ENCODE assay signal across 1 cellular context in the genomic region with DNA sequence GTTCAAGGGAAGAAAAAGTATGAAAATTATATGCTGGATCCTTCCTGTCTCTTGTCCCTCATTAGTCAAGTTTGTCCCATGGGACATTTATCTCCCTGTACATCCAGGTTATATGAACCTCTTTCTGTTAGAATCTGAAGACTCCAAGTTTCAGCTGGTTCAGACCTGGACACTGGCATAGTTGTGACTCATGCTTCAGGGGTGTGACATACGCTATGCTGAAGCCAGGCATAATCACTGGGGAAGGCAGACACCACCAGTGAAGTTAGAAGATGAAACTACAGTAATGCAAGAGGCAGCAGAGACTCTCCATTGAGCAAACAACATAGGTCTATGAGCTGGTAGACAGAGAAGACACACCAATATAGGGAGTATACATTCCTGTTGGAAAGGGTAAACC.
TF ChIP-seq lines count a peak whose summit lies in the region.

No MANE protein-coding gene starts in this region.

TF ChIP-seq in H1, 55 proteins besides CTCF, POLR2A, EP300 and RAD21:
- no peak for TF ChIP-seq SRF (IDR thresholded peaks at IDR 0.05; ENCODE audit: low read depth, low read length)
- TF ChIP-seq BACH1 (IDR thresholded peaks at IDR 0.05; ENCODE audit: low read length): no peak
- TF ChIP-seq, protein P1, sequence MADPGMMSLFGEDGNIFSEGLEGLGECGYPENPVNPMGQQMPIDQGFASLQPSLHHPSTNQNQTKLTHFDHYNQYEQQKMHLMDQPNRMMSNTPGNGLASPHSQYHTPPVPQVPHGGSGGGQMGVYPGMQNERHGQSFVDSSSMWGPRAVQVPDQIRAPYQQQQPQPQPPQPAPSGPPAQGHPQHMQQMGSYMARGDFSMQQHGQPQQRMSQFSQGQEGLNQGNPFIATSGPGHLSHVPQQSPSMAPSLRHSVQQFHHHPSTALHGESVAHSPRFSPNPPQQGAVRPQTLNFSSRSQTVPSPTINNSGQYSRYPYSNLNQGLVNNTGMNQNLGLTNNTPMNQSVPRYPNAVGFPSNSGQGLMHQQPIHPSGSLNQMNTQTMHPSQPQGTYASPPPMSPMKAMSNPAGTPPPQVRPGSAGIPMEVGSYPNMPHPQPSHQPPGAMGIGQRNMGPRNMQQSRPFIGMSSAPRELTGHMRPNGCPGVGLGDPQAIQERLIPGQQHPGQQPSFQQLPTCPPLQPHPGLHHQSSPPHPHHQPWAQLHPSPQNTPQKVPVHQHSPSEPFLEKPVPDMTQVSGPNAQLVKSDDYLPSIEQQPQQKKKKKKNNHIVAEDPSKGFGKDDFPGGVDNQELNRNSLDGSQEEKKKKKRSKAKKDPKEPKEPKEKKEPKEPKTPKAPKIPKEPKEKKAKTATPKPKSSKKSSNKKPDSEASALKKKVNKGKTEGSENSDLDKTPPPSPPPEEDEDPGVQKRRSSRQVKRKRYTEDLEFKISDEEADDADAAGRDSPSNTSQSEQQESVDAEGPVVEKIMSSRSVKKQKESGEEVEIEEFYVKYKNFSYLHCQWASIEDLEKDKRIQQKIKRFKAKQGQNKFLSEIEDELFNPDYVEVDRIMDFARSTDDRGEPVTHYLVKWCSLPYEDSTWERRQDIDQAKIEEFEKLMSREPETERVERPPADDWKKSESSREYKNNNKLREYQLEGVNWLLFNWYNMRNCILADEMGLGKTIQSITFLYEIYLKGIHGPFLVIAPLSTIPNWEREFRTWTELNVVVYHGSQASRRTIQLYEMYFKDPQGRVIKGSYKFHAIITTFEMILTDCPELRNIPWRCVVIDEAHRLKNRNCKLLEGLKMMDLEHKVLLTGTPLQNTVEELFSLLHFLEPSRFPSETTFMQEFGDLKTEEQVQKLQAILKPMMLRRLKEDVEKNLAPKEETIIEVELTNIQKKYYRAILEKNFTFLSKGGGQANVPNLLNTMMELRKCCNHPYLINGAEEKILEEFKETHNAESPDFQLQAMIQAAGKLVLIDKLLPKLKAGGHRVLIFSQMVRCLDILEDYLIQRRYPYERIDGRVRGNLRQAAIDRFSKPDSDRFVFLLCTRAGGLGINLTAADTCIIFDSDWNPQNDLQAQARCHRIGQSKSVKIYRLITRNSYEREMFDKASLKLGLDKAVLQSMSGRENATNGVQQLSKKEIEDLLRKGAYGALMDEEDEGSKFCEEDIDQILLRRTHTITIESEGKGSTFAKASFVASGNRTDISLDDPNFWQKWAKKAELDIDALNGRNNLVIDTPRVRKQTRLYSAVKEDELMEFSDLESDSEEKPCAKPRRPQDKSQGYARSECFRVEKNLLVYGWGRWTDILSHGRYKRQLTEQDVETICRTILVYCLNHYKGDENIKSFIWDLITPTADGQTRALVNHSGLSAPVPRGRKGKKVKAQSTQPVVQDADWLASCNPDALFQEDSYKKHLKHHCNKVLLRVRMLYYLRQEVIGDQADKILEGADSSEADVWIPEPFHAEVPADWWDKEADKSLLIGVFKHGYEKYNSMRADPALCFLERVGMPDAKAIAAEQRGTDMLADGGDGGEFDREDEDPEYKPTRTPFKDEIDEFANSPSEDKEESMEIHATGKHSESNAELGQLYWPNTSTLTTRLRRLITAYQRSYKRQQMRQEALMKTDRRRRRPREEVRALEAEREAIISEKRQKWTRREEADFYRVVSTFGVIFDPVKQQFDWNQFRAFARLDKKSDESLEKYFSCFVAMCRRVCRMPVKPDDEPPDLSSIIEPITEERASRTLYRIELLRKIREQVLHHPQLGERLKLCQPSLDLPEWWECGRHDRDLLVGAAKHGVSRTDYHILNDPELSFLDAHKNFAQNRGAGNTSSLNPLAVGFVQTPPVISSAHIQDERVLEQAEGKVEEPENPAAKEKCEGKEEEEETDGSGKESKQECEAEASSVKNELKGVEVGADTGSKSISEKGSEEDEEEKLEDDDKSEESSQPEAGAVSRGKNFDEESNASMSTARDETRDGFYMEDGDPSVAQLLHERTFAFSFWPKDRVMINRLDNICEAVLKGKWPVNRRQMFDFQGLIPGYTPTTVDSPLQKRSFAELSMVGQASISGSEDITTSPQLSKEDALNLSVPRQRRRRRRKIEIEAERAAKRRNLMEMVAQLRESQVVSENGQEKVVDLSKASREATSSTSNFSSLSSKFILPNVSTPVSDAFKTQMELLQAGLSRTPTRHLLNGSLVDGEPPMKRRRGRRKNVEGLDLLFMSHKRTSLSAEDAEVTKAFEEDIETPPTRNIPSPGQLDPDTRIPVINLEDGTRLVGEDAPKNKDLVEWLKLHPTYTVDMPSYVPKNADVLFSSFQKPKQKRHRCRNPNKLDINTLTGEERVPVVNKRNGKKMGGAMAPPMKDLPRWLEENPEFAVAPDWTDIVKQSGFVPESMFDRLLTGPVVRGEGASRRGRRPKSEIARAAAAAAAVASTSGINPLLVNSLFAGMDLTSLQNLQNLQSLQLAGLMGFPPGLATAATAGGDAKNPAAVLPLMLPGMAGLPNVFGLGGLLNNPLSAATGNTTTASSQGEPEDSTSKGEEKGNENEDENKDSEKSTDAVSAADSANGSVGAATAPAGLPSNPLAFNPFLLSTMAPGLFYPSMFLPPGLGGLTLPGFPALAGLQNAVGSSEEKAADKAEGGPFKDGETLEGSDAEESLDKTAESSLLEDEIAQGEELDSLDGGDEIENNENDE (IDR thresholded peaks at IDR 0.05; ENCODE audit: insufficient replicate concordance, low read length): no peak
- no peak for TF ChIP-seq SAP30 (IDR thresholded peaks at IDR 0.05; ENCODE audit: insufficient read depth, insufficient replicate concordance, low read length)
- TF ChIP-seq SP1 (IDR thresholded peaks at IDR 0.05; ENCODE audit: low read depth, low read length): no peak
- TF ChIP-seq EZH2 (IDR thresholded peaks at IDR 0.05; ENCODE audit: low read depth, low read length, severe bottlenecking): no peak
- TF ChIP-seq TEAD4 (IDR thresholded peaks at IDR 0.05; ENCODE audit: low read depth, low read length): no peak
- no peak for TF ChIP-seq BRCA1 (IDR thresholded peaks at IDR 0.05; ENCODE audit: low read depth, low read length)
- no peak for TF ChIP-seq TBP (IDR thresholded peaks at IDR 0.05; ENCODE audit: low read depth, low read length)
- TF ChIP-seq GABPA (IDR thresholded peaks at IDR 0.05; ENCODE audit: borderline replicate concordance, insufficient read depth, low read length): no peak
- TF ChIP-seq CBX8 (IDR thresholded peaks at IDR 0.05; ENCODE audit: borderline replicate concordance, low read depth, low read length): no peak
- no peak for TF ChIP-seq ASH2L (IDR thresholded peaks at IDR 0.05; ENCODE audit: low read length)
- no peak for TF ChIP-seq KDM5A (IDR thresholded peaks at IDR 0.05; ENCODE audit: low read length)
- TF ChIP-seq RXRA (IDR thresholded peaks at IDR 0.05; ENCODE audit: insufficient read depth, low read depth, low read length): no peak
- TF ChIP-seq RBBP5 (IDR thresholded peaks at IDR 0.05; ENCODE audit: borderline replicate concordance, low read depth, low read length): no peak
